In genomic region chr22:37641251-37641949, GRCh38 we compare ENCODE assay signal across 10 cellular contexts. TPM values are rescaled to one million over a fixed set of nuclear protein-coding genes. Genes with fewer than 3 reads are reported as not detected.
DNase-seq lines count a peak whose midpoint lies in the region; ATAC-seq and TF ChIP-seq lines count a peak whose summit lies in the region.
"Had no signal": no experiment of that assay in that cellular context is flagged by ENCODE, and none has a peak within 500 bp of the region (broad histone marks: within the 10 kb centered on the region; RNA-seq: fewer than 3 reads in every experiment).

No MANE protein-coding gene starts in this region.

- no peak overlapping the region for H2AK9ac ChIP-seq in IMR-90 (replicated peaks; ENCODE audit: low read depth, low read length, poor library complexity)

- no peak for TF ChIP-seq POLR2A in IMR-90 (IDR thresholded peaks at IDR 0.05; ENCODE audit: low read depth, low read length)

- H3K4me1 Mint-ChIP-seq in CD4-positive, CD25-positive, alpha-beta regulatory T cell = peaks cover 0 to 69% (median 36%) of the 10 kb centered on the region in 4 donors
- peaks cover 22 to 72% (median 65%) of the 10 kb centered on the region in 4 donors for H3K4me1 Mint-ChIP-seq in naive thymus-derived CD8-positive, alpha-beta T cell

- H3K9me1 ChIP-seq in IMR-90 (ENCODE audit: insufficient read depth, low read length) = no peaks in the 10 kb centered on the region

- no peaks in the 10 kb centered on the region for H3K27me3 Mint-ChIP-seq in CD4-positive, CD25-positive, alpha-beta regulatory T cell
- H3K27me3 Mint-ChIP-seq in naive thymus-derived CD8-positive, alpha-beta T cell = no peaks in the 10 kb centered on the region

- no peak overlapping the region for H3K56ac ChIP-seq in IMR-90 (ENCODE audit: extremely low read depth, insufficient read depth, low read length)

- H3K4ac ChIP-seq in IMR-90 (ENCODE audit: low read depth, low read length) = no peak overlapping the region

- no peak overlapping the region for H3K4me2 ChIP-seq in IMR-90 (ENCODE audit: low read depth, low read length)
- H3K4me2 ChIP-seq in mammary epithelial cell (ENCODE audit: insufficient read depth, low read depth, low read length) = peak overlapping the region; percentile 95

- no peak for ATAC-seq in CD4-positive, CD25-positive, alpha-beta regulatory T cell (ENCODE audit: low read depth in 2 of 2)
- ATAC-seq in IMR-90 (ENCODE audit: low read depth) (no peak), HG03565 (IDR thresholded peaks at IDR 0.05; ENCODE audit: unreplicated experiment) (no peak), HG03135 (IDR thresholded peaks at IDR 0.05; ENCODE audit: unreplicated experiment) (no peak)
- ATAC-seq in naive thymus-derived CD8-positive, alpha-beta T cell = no peak

- H3K27me3 ChIP-seq in CD4-positive, CD25-positive, alpha-beta regulatory T cell (ENCODE audit: control insufficient read depth, insufficient read depth, low read length) = no peaks in the 10 kb centered on the region
- no peaks in the 10 kb centered on the region for H3K27me3 ChIP-seq in IMR-90 (ENCODE audit: control insufficient read depth, insufficient read depth, low read length)
- H3K27me3 ChIP-seq in mammary epithelial cell (ENCODE audit: insufficient read depth, low read length) = no peaks in the 10 kb centered on the region
- H3K27me3 ChIP-seq: upper lobe of left lung had no signal

- in situ Hi-C loops in IMR-90 (cut with MboI; ENCODE audit: low sequenced_read_pairs) = loop anchor here (5.0 kb wide), 1 partner anchor 151 kb away; no protein-coding TSS in a partner anchor
- in situ Hi-C loops in mammary epithelial cell (cut with MboI; ENCODE audit: low sequenced_read_pairs in 2 of 2) = loop anchor here in 1 of 2 donors (5.0 to 10.0 kb wide), 2 partner anchors 41 to 143 kb away; no protein-coding TSS in a partner anchor

- TF ChIP-seq CTCF in IMR-90 (conservative IDR thresholded peaks at IDR 0.05; ENCODE audit: low read depth, low read length) (no peak), mammary epithelial cell (conservative IDR thresholded peaks at IDR 0.05 in 1 of 2, IDR thresholded peaks at IDR 0.05 in 1 of 2; ENCODE audit: extremely low read depth in 1 of 2, insufficient read depth in 1 of 2, low read depth in 1 of 2, low read length in 2 of 2) (no peak)

- no peak overlapping the region for H3K18ac ChIP-seq in IMR-90 (ENCODE audit: low read depth, low read length)

- peak overlapping the region; percentile 4; the same call in 1 of the 2 replicates for H2AK5ac ChIP-seq in IMR-90 (ENCODE audit: low read depth, low read length)

- intact Hi-C loops in IMR-90 (cut with micrococcal nuclease) (loop anchor here (5.0 kb wide), 1 partner anchor 96 kb away; no protein-coding TSS in a partner anchor), mammary epithelial cell (cut with micrococcal nuclease) (no loop called here)

- H3K9me3 Mint-ChIP-seq in CD4-positive, CD25-positive, alpha-beta regulatory T cell = no peaks in the 10 kb centered on the region
- no peaks in the 10 kb centered on the region for H3K9me3 Mint-ChIP-seq in naive thymus-derived CD8-positive, alpha-beta T cell

- no peak overlapping the region for H2BK5ac ChIP-seq in IMR-90 (ENCODE audit: low read depth, low read length, poor library complexity, severe bottlenecking)

- peaks cover 42% of the 10 kb centered on the region for H3K36me3 ChIP-seq in CD4-positive, CD25-positive, alpha-beta regulatory T cell (ENCODE audit: control insufficient read depth, insufficient read depth, low read length)
- H3K36me3 ChIP-seq in IMR-90 (ENCODE audit: control insufficient read depth, insufficient read depth, low read length) (peaks cover 28% of the 10 kb centered on the region), mammary epithelial cell (ENCODE audit: insufficient read depth, low read length) (peaks cover 9% of the 10 kb centered on the region)

- no peak overlapping the region for H2BK20ac ChIP-seq in IMR-90 (ENCODE audit: low read depth, low read length)

- peaks cover 30% of the 10 kb centered on the region for H3K79me2 ChIP-seq in mammary epithelial cell (ENCODE audit: insufficient read depth, low read length)

- dilution Hi-C loops in IMR-90 (cut with HindIII; ENCODE audit: low sequenced_read_pairs, unreplicated experiment) (no loop called here), mammary epithelial cell (cut with HindIII; ENCODE audit: low sequenced_read_pairs) (loop anchor here (5.0 kb wide), 4 partner anchors 39 to 106 kb away; partner anchors contain the start of gene CDC42EP1)

- H3K9ac ChIP-seq in IMR-90 (ENCODE audit: low read depth, low read length) (no peak overlapping the region), mammary epithelial cell (ENCODE audit: insufficient read depth, low read length) (no peak overlapping the region)

- no peak overlapping the region for H3K23ac ChIP-seq in IMR-90 (ENCODE audit: low read depth, low read length)

- no TSS peak for BruUV-seq in IMR-90 (replicated peaks; lab: Mats Ljungman, UMichigan)
- BruUV-seq in mammary epithelial cell (replicated peaks; lab: Mats Ljungman, UMichigan) = no TSS peak

- no peak overlapping the region for H2BK120ac ChIP-seq in IMR-90 (ENCODE audit: low read depth, low read length)

- peaks cover 0 to 64% of the 10 kb centered on the region in 2 experiments; a peak in 3 of 4 replicates for H3K79me1 ChIP-seq in IMR-90 (ENCODE audit: low read depth in 1 of 2, low read length in 2 of 2)

- H4K91ac ChIP-seq in IMR-90 (ENCODE audit: insufficient read depth, low read depth, low read length) = no peak overlapping the region

- no peak for TF ChIP-seq RAD21 in IMR-90 (IDR thresholded peaks at IDR 0.05; ENCODE audit: low read length)

- POLR2A ChIA-PET in IMR-90 (lab: Charles Lee; ENCODE audit: unreplicated experiment) = no interaction called here
- POLR2A ChIA-PET in naive thymus-derived CD8-positive, alpha-beta T cell (lab: Charles Lee) = interaction anchor here (0.6 to 66.7 kb wide), 3 partner anchors 8 to 1102 kb away, joined by 4 to 2283 read pairs (median 2283); partner anchors contain the start of genes GGA1, LGALS1, NOL12 and PDXP

- H3K36me3 Mint-ChIP-seq in CD4-positive, CD25-positive, alpha-beta regulatory T cell = peaks cover 16% of the 10 kb centered on the region
- H3K36me3 Mint-ChIP-seq in naive thymus-derived CD8-positive, alpha-beta T cell = peaks cover 0 to 55% (median 6%) of the 10 kb centered on the region in 3 donors

- WGBS in IMR-90 (ENCODE audit: extremely low coverage in 2 of 2, insufficient read length in 1 of 2), 2 experiments = 85% methylated on average over 4 of the region's 13 CpGs; no CpG with 5 or more reads in 1 of the 2 experiments
- WGBS in mammary epithelial cell (ENCODE audit: low coverage, missing lambda C conversion rate) = 70% methylated on average over 4 of the region's 13 CpGs

- H2AFZ ChIP-seq in IMR-90 (replicated peaks; ENCODE audit: low read length, poor library complexity) (no peak overlapping the region), mammary epithelial cell (ENCODE audit: low read depth, low read length) (no peak overlapping the region)

- H4K20me1 ChIP-seq in IMR-90 (ENCODE audit: insufficient read depth, low read length) = peaks cover 9% of the 10 kb centered on the region
- no peaks in the 10 kb centered on the region for H4K20me1 ChIP-seq in mammary epithelial cell (ENCODE audit: insufficient read depth, low read length)

- H3K4me3 ChIP-seq in CD4-positive, CD25-positive, alpha-beta regulatory T cell (ENCODE audit: low read depth, low read length) = peak overlapping the region; percentile 50
- no peak overlapping the region for H3K4me3 ChIP-seq in IMR-90 (ENCODE audit: insufficient read depth, low read depth, low read length)
- H3K4me3 ChIP-seq in mammary epithelial cell (replicated peaks in 1 of 3; ENCODE audit: insufficient read depth in 1 of 3, low read depth in 2 of 3, low read length in 3 of 3) = peak overlapping the region; percentile 76 to 88 (median 78)

- peaks cover 66% of the 10 kb centered on the region for H3K4me1 ChIP-seq in CD4-positive, CD25-positive, alpha-beta regulatory T cell (ENCODE audit: control insufficient read depth, insufficient read depth, low read length, poor library complexity, severe bottlenecking)
- peaks cover 21% of the 10 kb centered on the region for H3K4me1 ChIP-seq in IMR-90 (ENCODE audit: control insufficient read depth, insufficient read depth, low read length)
- H3K4me1 ChIP-seq in mammary epithelial cell (ENCODE audit: insufficient read depth, low read length) = peaks cover 23% of the 10 kb centered on the region

- CTCF ChIA-PET in IMR-90 (lab: Yijun Ruan, JAX) (interaction anchor here (3.0 kb wide), 1 partner anchor 40 kb away, joined by 24 read pairs; no protein-coding TSS in a partner anchor), mammary epithelial cell (lab: Charles Lee; ENCODE audit: low non-redundant PET) (no interaction called here)

- DNase-seq in CD4-positive, CD25-positive, alpha-beta regulatory T cell = no peak
- DNase-seq in IMR-90 (no peak), mammary epithelial cell (no peak), iPS-NIHi7 (ENCODE audit: extremely low spot score) (no peak), cortex of kidney (lab: John Stamatoyannopoulos, UW) (no peak)
- no peak for DNase-seq in naive thymus-derived CD8-positive, alpha-beta T cell
- DNase-seq: NCI-H524 treated with DMSO at 0.1 percent for 48 hours, upper lobe of left lung had no signal

- H3K27ac ChIP-seq in CD4-positive, CD25-positive, alpha-beta regulatory T cell (ENCODE audit: insufficient read depth, low read length, poor library complexity, severe bottlenecking) = peak overlapping the region; percentile 88
- H3K27ac ChIP-seq in IMR-90 (ENCODE audit: insufficient read depth, low read length) (no peak overlapping the region), mammary epithelial cell (ENCODE audit: insufficient read depth, low read depth, low read length) (no peak overlapping the region)

- no peak overlapping the region for H3K14ac ChIP-seq in IMR-90 (replicated peaks; ENCODE audit: low read depth, low read length)

- H3K9me3 ChIP-seq in CD4-positive, CD25-positive, alpha-beta regulatory T cell (ENCODE audit: control insufficient read depth in 2 of 2, low read length in 2 of 2) = no peaks in the 10 kb centered on the region
- H3K9me3 ChIP-seq in IMR-90 (ENCODE audit: control insufficient read depth, insufficient read depth, low read length) = no peaks in the 10 kb centered on the region
- H3K9me3 ChIP-seq in mammary epithelial cell (replicated peaks; ENCODE audit: insufficient read depth, low read length) = no peaks in the 10 kb centered on the region
- H3K9me3 ChIP-seq: upper lobe of left lung had no signal

- no peak overlapping the region for H4K8ac ChIP-seq in IMR-90 (ENCODE audit: low read depth in 2 of 2, low read length in 2 of 2)

- peak overlapping the region; percentile 11 to 87 (median 85) for H3K27ac Mint-ChIP-seq in CD4-positive, CD25-positive, alpha-beta regulatory T cell
- H3K27ac Mint-ChIP-seq in naive thymus-derived CD8-positive, alpha-beta T cell = peak overlapping the region; percentile 37 to 97 (median 92)

- H2BK15ac ChIP-seq in IMR-90 (ENCODE audit: low read depth, low read length) = no peak overlapping the region

- peak overlapping the region; percentile 91 to 98 (median 98) for H3K4me3 Mint-ChIP-seq in CD4-positive, CD25-positive, alpha-beta regulatory T cell
- peak overlapping the region; percentile 55 to 100 (median 98) for H3K4me3 Mint-ChIP-seq in naive thymus-derived CD8-positive, alpha-beta T cell

- no peak overlapping the region for H4K5ac ChIP-seq in IMR-90 (ENCODE audit: low read depth, low read length)

RNA-seq across cellular contexts. Expression of gene SH3BP1, which starts 1.9 kb away (rescaled TPM):
- 126 TPM for total RNA-seq in CD4-positive, CD25-positive, alpha-beta regulatory T cell
- polyA plus RNA-seq in CD4-positive, CD25-positive, alpha-beta regulatory T cell = 10 to 100 TPM; 10.1 to 17.8 (median 16.2) TPM
- total RNA-seq in IMR-90 (2012; rRNA removed) (8.8 and 10.8 TPM in 2 replicates), mammary epithelial cell (10 to 100 TPM; 28.2 to 65.9 TPM)
- polyA plus RNA-seq in IMR-90 (2012; rRNA removed) (30.0 and 33.3 TPM in 2 replicates), mammary epithelial cell (43.7 TPM)
- polyA plus RNA-seq in IMR-90 (2012; cell fraction: cytosol; rRNA removed) = 11.6 and 27.3 TPM in 2 replicates
- 67.7 and 113 TPM in 2 replicates for polyA plus RNA-seq in IMR-90 (2012; cell fraction: nucleus; rRNA removed; ENCODE audit: low replicate concordance)
- polyA minus RNA-seq in mammary epithelial cell = 77.9 TPM
- 10 to 100 TPM; 77.9 to 79.0 TPM for total RNA-seq in naive thymus-derived CD8-positive, alpha-beta T cell
- polyA plus RNA-seq in naive thymus-derived CD8-positive, alpha-beta T cell = 10 to 100 TPM; 16.9 to 26.5 (median 25.6) TPM

RNA-seq across cellular contexts. Expression of gene PDXP, which starts 17.1 kb away (rescaled TPM):
- total RNA-seq in CD4-positive, CD25-positive, alpha-beta regulatory T cell = 2.0 TPM
- 1 to 10 TPM; 1.1 to 5.8 (median 3.4) TPM for polyA plus RNA-seq in CD4-positive, CD25-positive, alpha-beta regulatory T cell
- total RNA-seq in IMR-90 (2012; rRNA removed) (5.4 and 5.6 TPM in 2 replicates), mammary epithelial cell (1 to 10 TPM; 5.8 to 6.9 TPM)
- polyA plus RNA-seq in IMR-90 (2012; rRNA removed) (24.1 and 26.5 TPM in 2 replicates), mammary epithelial cell (19.4 TPM)
- 17.9 and 18.9 TPM in 2 replicates for polyA plus RNA-seq in IMR-90 (2012; cell fraction: cytosol; rRNA removed)
- 4.8 and 10.9 TPM in 2 replicates for polyA plus RNA-seq in IMR-90 (2012; cell fraction: nucleus; rRNA removed; ENCODE audit: low replicate concordance)
- polyA minus RNA-seq in mammary epithelial cell = 10.4 TPM
- 1 to 10 TPM; 4.3 to 5.9 TPM for total RNA-seq in naive thymus-derived CD8-positive, alpha-beta T cell
- polyA plus RNA-seq in naive thymus-derived CD8-positive, alpha-beta T cell = 1 to 10 TPM; 1.7 to 9.6 (median 5.8) TPM

RNA-seq across cellular contexts. Expression of gene GGA1, which starts 32.8 kb away (rescaled TPM):
- 69.7 TPM for total RNA-seq in CD4-positive, CD25-positive, alpha-beta regulatory T cell
- 10 to 100 TPM; 14.0 to 19.8 (median 16.8) TPM for polyA plus RNA-seq in CD4-positive, CD25-positive, alpha-beta regulatory T cell
- total RNA-seq in IMR-90 (2012; rRNA removed) = 17.2 and 19.7 TPM in 2 replicates
- 48.5 and 50.4 TPM in 2 replicates for polyA plus RNA-seq in IMR-90 (2012; rRNA removed)
- 17.9 and 26.5 TPM in 2 replicates for polyA plus RNA-seq in IMR-90 (2012; cell fraction: cytosol; rRNA removed)
- polyA plus RNA-seq in IMR-90 (2012; cell fraction: nucleus; rRNA removed; ENCODE audit: low replicate concordance) = 243 and 309 TPM in 2 replicates
- total RNA-seq in mammary epithelial cell = 10 to 100 TPM; 33.8 to 60.2 TPM
- 26.7 TPM for polyA plus RNA-seq in mammary epithelial cell
- polyA minus RNA-seq in mammary epithelial cell = 56.2 TPM
- total RNA-seq in naive thymus-derived CD8-positive, alpha-beta T cell = 100 to 1,000 TPM; 103 to 110 TPM
- 10 to 100 TPM; 20.3 to 24.5 (median 22.6) TPM for polyA plus RNA-seq in naive thymus-derived CD8-positive, alpha-beta T cell

RNA-seq across cellular contexts. Expression of gene LGALS1, which starts 34.0 kb away (rescaled TPM):
- total RNA-seq in CD4-positive, CD25-positive, alpha-beta regulatory T cell = 209 TPM
- polyA plus RNA-seq in CD4-positive, CD25-positive, alpha-beta regulatory T cell = 100 to 1,000 TPM; 321 to 829 (median 545) TPM
- 9,081 and 15,383 TPM in 2 replicates for total RNA-seq in IMR-90 (2012; rRNA removed)
- polyA plus RNA-seq in IMR-90 (2012; rRNA removed) = 11,896 and 18,749 TPM in 2 replicates
- polyA plus RNA-seq in IMR-90 (2012; cell fraction: cytosol; rRNA removed) = 53,551 and 65,152 TPM in 2 replicates
- 5,542 and 13,774 TPM in 2 replicates for polyA plus RNA-seq in IMR-90 (2012; cell fraction: nucleus; rRNA removed; ENCODE audit: low replicate concordance)
- total RNA-seq in mammary epithelial cell = 1,000 to 10,000 TPM; 2,888 to 3,171 TPM
- polyA plus RNA-seq in mammary epithelial cell = 6,743 TPM
- polyA minus RNA-seq in mammary epithelial cell = 4,799 TPM
- 10 to 100 TPM; 14.3 to 16.8 TPM for total RNA-seq in naive thymus-derived CD8-positive, alpha-beta T cell
- 100 to 1,000 TPM in 1 of 3 donors, 10 to 100 TPM in 2; 19.6 to 122 (median 34.8) TPM for polyA plus RNA-seq in naive thymus-derived CD8-positive, alpha-beta T cell

RNA-seq across cellular contexts. Expression of gene NOL12, which starts 44.7 kb away (rescaled TPM):
- total RNA-seq in CD4-positive, CD25-positive, alpha-beta regulatory T cell = 38.2 TPM
- polyA plus RNA-seq in CD4-positive, CD25-positive, alpha-beta regulatory T cell = 10 to 100 TPM; 33.7 to 46.9 (median 41.2) TPM
- 16.0 and 29.7 TPM in 2 replicates for total RNA-seq in IMR-90 (2012; rRNA removed)
- 25.6 and 25.7 TPM in 2 replicates for polyA plus RNA-seq in IMR-90 (2012; rRNA removed)
- 23.2 and 28.5 TPM in 2 replicates for polyA plus RNA-seq in IMR-90 (2012; cell fraction: cytosol; rRNA removed)
- 44.8 and 73.3 TPM in 2 replicates for polyA plus RNA-seq in IMR-90 (2012; cell fraction: nucleus; rRNA removed; ENCODE audit: low replicate concordance)
- 10 to 100 TPM in 1 of 2 donors, 1 to 10 TPM in 1; 8.0 to 32.4 TPM for total RNA-seq in mammary epithelial cell
- 21.2 TPM for polyA plus RNA-seq in mammary epithelial cell
- 11.9 TPM for polyA minus RNA-seq in mammary epithelial cell
- 10 to 100 TPM; 47.9 to 48.6 TPM for total RNA-seq in naive thymus-derived CD8-positive, alpha-beta T cell
- 10 to 100 TPM; 35.0 to 46.4 (median 43.8) TPM for polyA plus RNA-seq in naive thymus-derived CD8-positive, alpha-beta T cell
